Comparison of ENCODE assay signal across 21 cellular contexts in the genomic region with DNA sequence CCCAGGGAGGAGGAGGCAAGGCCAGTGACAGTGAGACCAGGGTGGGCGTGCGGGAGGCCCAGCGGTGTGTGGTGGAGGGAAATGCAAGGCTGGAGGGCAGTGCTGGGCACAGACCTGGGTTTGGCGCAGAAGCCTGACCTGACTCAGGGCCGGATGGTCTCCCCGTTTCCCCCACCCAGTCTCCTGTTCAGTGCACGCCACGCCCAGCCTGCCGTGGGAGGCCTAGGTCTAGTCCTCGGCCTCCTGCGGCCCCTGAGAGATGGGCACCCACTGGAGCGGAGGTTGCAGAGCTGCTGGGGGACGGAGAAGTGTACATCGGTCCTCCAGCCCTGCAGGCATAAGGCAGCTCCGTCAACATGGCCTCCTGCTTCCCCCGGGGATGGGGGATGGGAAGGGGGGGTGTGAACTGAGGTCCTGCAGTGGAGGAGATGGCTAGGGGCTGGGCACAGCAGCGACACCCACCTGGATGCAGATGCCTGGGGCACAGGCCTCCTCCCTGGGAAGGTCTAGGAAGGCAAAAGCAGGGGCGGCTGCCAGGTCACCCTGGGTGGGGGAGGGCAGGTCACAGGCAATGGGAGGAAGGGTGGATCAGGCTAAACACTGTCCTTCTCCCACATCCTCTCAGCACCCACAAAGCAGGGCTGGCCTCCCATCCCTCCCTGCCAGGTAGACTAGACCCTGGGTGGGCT. TPM values are rescaled to one million over a fixed set of nuclear protein-coding genes. Genes with fewer than 3 reads are reported as not detected.
DNase-seq lines count a peak whose midpoint lies in the region; ATAC-seq and TF ChIP-seq lines count a peak whose summit lies in the region.
"Had no signal": no experiment of that assay in that cellular context is flagged by ENCODE, and none has a peak within 500 bp of the region (broad histone marks: within the 10 kb centered on the region; RNA-seq: fewer than 3 reads in every experiment).

No MANE protein-coding gene starts in this region.

- H3K36me3 ChIP-seq in right atrium auricular region = no peaks in the 10 kb centered on the region
- H3K36me3 ChIP-seq: MG63 had no signal

- intact Hi-C loops in Right ventricle myocardium superior (cut with DNase I) (no loop called here), left colon (cut with DNase I, micrococcal nuclease) (no loop called here), sciatic nerve (cut with DNase I) (no loop called here)

- DNase-seq in Right ventricle myocardium superior (peak; percentile 34), right atrium auricular region (ENCODE audit: low spot score) (no peak), left colon (no peak), sciatic nerve (ENCODE audit: low spot score) (peak; percentile 59), occipital lobe (lab: John Stamatoyannopoulos, UW) (no peak), NCI-H69 (lab: John Stamatoyannopoulos, UW) (no peak)
- no peak for DNase-seq in T-helper 2 cell treated with Interferon-gamma antibody and Interleukin-4, amounts not matched to agents 5 μg/mL and 100 μg/mL, for 36 hours (ENCODE audit: low spot score)
- DNase-seq: amygdala, kidney glomerular epithelial cell, MG63, midbrain, NCI-H1436 treated with DMSO at 0.1 percent for 48 hours, NCI-H526 treated with DMSO at 0.1 percent for 48 hours, psoas muscle had no signal

- no peak overlapping the region for H3K27ac ChIP-seq in right atrium auricular region
- H3K27ac ChIP-seq: psoas muscle, skin epidermis had no signal

- TF ChIP-seq CTCF in right atrium auricular region (IDR thresholded peaks at IDR 0.05) = no peak

- H3K36me3 Mint-ChIP-seq in T-helper 2 cell treated with Interferon-gamma antibody and Interleukin-4, amounts not matched to agents 5 μg/mL and 100 μg/mL, for 36 hours (ENCODE audit: low read depth) = no peaks in the 10 kb centered on the region
- H3K36me3 Mint-ChIP-seq: activated CD4-positive, alpha-beta memory T cell treated with anti-CD3 and anti-CD28 coated beads for 36 hours; CD14-positive monocyte; stimulated activated memory B cell treated with anti-CD40 and anti-IgM and Interleukin-4, amounts not matched to agents 10 μg/mL and 1 μg/mL and 100 μg/mL, for 72 hours had no signal

- no peak overlapping the region for H3K4me3 Mint-ChIP-seq in T-helper 2 cell treated with Interferon-gamma antibody and Interleukin-4, amounts not matched to agents 5 μg/mL and 100 μg/mL, for 36 hours
- H3K4me3 Mint-ChIP-seq: activated CD4-positive, alpha-beta memory T cell treated with anti-CD3 and anti-CD28 coated beads for 36 hours; CD14-positive monocyte; stimulated activated memory B cell treated with anti-CD40 and anti-IgM and Interleukin-4, amounts not matched to agents 10 μg/mL and 1 μg/mL and 100 μg/mL, for 72 hours had no signal

- peaks cover 0 to 13% of the 10 kb centered on the region in 2 donors for H3K4me1 ChIP-seq in right atrium auricular region

- peaks cover 6% of the 10 kb centered on the region for H3K4me1 Mint-ChIP-seq in T-helper 2 cell treated with Interferon-gamma antibody and Interleukin-4, amounts not matched to agents 5 μg/mL and 100 μg/mL, for 36 hours (ENCODE audit: low read depth)

- no peak for ATAC-seq in Right ventricle myocardium superior (ENCODE audit: poor library complexity)
- ATAC-seq in left colon = peak; percentile 1
- no peak for ATAC-seq in sciatic nerve
- no peak for ATAC-seq in HG02852 (IDR thresholded peaks at IDR 0.05; ENCODE audit: unreplicated experiment)
- ATAC-seq: psoas muscle; stimulated activated memory B cell treated with anti-CD40 and anti-IgM and Interleukin-4, amounts not matched to agents 10 μg/mL and 1 μg/mL and 100 μg/mL, for 72 hours had no signal

- H3K27me3 ChIP-seq in right atrium auricular region = no peaks in the 10 kb centered on the region
- H3K27me3 ChIP-seq: MG63 had no signal

- H3K27me3 Mint-ChIP-seq in T-helper 2 cell treated with Interferon-gamma antibody and Interleukin-4, amounts not matched to agents 5 μg/mL and 100 μg/mL, for 36 hours (ENCODE audit: low read depth) = peaks cover 3% of the 10 kb centered on the region

- peaks cover 0 to under 1% of the 10 kb centered on the region in 2 donors for H3K9me3 ChIP-seq in right atrium auricular region
- H3K9me3 ChIP-seq: MG63, psoas muscle had no signal

- H3K4me3 ChIP-seq in right atrium auricular region = no peak overlapping the region
- H3K4me3 ChIP-seq: MG63, psoas muscle, skin epidermis had no signal

- H3K9me3 Mint-ChIP-seq in T-helper 2 cell treated with Interferon-gamma antibody and Interleukin-4, amounts not matched to agents 5 μg/mL and 100 μg/mL, for 36 hours = no peaks in the 10 kb centered on the region
- H3K9me3 Mint-ChIP-seq: stimulated activated memory B cell treated with anti-CD40 and anti-IgM and Interleukin-4, amounts not matched to agents 10 μg/mL and 1 μg/mL and 100 μg/mL, for 72 hours had no signal

- H3K27ac Mint-ChIP-seq in T-helper 2 cell treated with Interferon-gamma antibody and Interleukin-4, amounts not matched to agents 5 μg/mL and 100 μg/mL, for 36 hours = no peak overlapping the region
- H3K27ac Mint-ChIP-seq: activated CD4-positive, alpha-beta memory T cell treated with anti-CD3 and anti-CD28 coated beads for 36 hours; stimulated activated memory B cell treated with anti-CD40 and anti-IgM and Interleukin-4, amounts not matched to agents 10 μg/mL and 1 μg/mL and 100 μg/mL, for 72 hours had no signal

RNA-seq across cellular contexts. Expression of gene IL17REL, which starts 15.9 kb away (rescaled TPM):
- total RNA-seq in Right ventricle myocardium superior (not detected), right atrium auricular region (not detected), left colon (under 1 TPM; 0.17 to 0.31 TPM), sciatic nerve (not detected), occipital lobe (not detected)
- total RNA-seq: bronchial epithelial cell, H4, psoas muscle had no signal

RNA-seq across cellular contexts. Expression of gene PIM3, which starts 36.1 kb away (rescaled TPM):
- total RNA-seq in Right ventricle myocardium superior = 61.5 TPM
- total RNA-seq in right atrium auricular region = 10 to 100 TPM; 64.5 to 66.9 TPM
- 100 to 1,000 TPM in 1 of 2 donors, 10 to 100 TPM in 1; 45.6 to 201 TPM for total RNA-seq in left colon
- 62.2 TPM for total RNA-seq in sciatic nerve
- 13.1 TPM for total RNA-seq in occipital lobe

Comparison
In these comparisons a context has a peak if more than half of its experiments do, and no peak if none do; other contexts are left out.
1. DNase-seq: peak in Right ventricle myocardium superior (single experiment) and sciatic nerve (single experiment); none in right atrium auricular region (single experiment), left colon (0 of 2), occipital lobe (single experiment), T-helper 2 cell treated with Interferon-gamma antibody and Interleukin-4, amounts not matched to agents 5 μg/mL and 100 μg/mL, for 36 hours (single experiment) and NCI-H69 (single experiment).